13 cellular contexts compared by ENCODE assay signal in the genomic region with DNA sequence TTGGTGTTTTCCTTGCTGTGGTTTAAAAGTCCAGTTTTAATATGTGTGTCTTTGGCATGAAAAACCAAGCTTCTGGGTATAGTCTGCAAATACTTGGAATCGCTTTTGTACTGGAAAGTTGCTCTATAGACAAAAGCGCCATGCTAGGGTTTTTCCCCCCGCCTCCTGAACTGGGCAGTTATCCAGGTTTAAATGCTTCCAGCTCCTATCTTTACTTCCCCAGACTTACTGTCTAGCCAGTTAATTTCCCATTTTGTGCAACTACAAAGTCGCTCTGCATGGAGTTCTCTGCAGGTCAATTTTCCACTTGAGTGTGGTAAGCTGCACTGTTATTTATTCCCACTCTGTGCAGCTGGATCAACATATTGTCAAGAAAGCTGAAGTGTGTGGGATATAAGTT. TPM values are rescaled to one million over a fixed set of nuclear protein-coding genes. Genes with fewer than 3 reads are reported as not detected.
DNase-seq lines count a peak whose midpoint lies in the region; FAIRE-seq and TF ChIP-seq lines count a peak whose summit lies in the region.
"Had no signal": no experiment of that assay in that cellular context is flagged by ENCODE, and none has a peak within 500 bp of the region (broad histone marks: within the 10 kb centered on the region; RNA-seq: fewer than 3 reads in every experiment).

No MANE protein-coding gene starts in this region.

- no peak overlapping the region for H3K9ac ChIP-seq in kidney (ENCODE audit: low read length in 2 of 2)
- H3K9ac ChIP-seq: BLaER1 treated with 17β-estradiol and CSF1 and Interleukin-3, amounts not matched to agents 10 nM and 100 nM had no signal

- DNase-seq in BE2C, result peak; percentile 60
- DNase-seq in NCI-H187 (lab: John Stamatoyannopoulos, UW), result peak; percentile 91 to 93
- peak; percentile 15 for DNase-seq in amniotic epithelial cell (ENCODE audit: low read depth)
- no peak for DNase-seq in kidney
- no peak for DNase-seq in cerebellar cortex (ENCODE audit: low spot score)
- DNase-seq in HUDEP-2 (lab: John Stamatoyannopoulos, UW; ENCODE audit: unreplicated experiment in 76 of 76), result no peak
- no peak for DNase-seq in HK-2 (ENCODE audit: unreplicated experiment)
- no peak for DNase-seq in epidermal melanocyte (ENCODE audit: insufficient read length, low spot score)
- DNase-seq: activated B cell treated with CpG ODN at 0.5 μM for 24 hours, HCEC 1CT, head of caudate nucleus had no signal

- peak overlapping the region; percentile 86 for H3K4me3 ChIP-seq in BE2C (ENCODE audit: low read depth, low read length)
- peak overlapping the region; percentile 2 to 72 for H3K4me3 ChIP-seq in kidney (ENCODE audit: low read length in 2 of 2)
- H3K4me3 ChIP-seq: BLaER1 treated with 17β-estradiol and CSF1 and Interleukin-3, amounts not matched to agents 10 nM and 100 nM had no signal

- intact Hi-C loops in kidney (cut with DNase I), result no loop called here

- H3K36me3 ChIP-seq in BE2C, result peaks cover 31% of the 10 kb centered on the region
- H3K36me3 ChIP-seq in kidney (ENCODE audit: control insufficient read depth in 1 of 2, insufficient read depth in 2 of 2, low read length in 2 of 2), result peaks cover 3 to 6% of the 10 kb centered on the region in 2 donors

- H3K4me1 ChIP-seq in BE2C (peaks cover 47% of the 10 kb centered on the region), kidney (ENCODE audit: control insufficient read depth in 1 of 2, insufficient read depth in 1 of 2, low read depth in 1 of 2, low read length in 2 of 2) (peaks cover 0 to 25% of the 10 kb centered on the region in 2 donors)

- H3K9me3 ChIP-seq in BE2C (no peaks in the 10 kb centered on the region), kidney (ENCODE audit: control insufficient read depth in 1 of 2, low read length in 2 of 2) (no peaks in the 10 kb centered on the region)

- no peak for FAIRE-seq in kidney (lab: Jason Lieb, UNC)

- TF ChIP-seq CTCF in BE2C (IDR thresholded peaks at IDR 0.05; ENCODE audit: low read depth, low read length) (no peak), kidney (IDR thresholded peaks at IDR 0.05; ENCODE audit: borderline replicate concordance, extremely low read depth, insufficient read depth) (no peak)

- no peaks in the 10 kb centered on the region for H3K27me3 ChIP-seq in BE2C

- no peak overlapping the region for H3K27ac ChIP-seq in kidney (ENCODE audit: low read depth in 2 of 2, low read length in 2 of 2)
- H3K27ac ChIP-seq: BLaER1 treated with 17β-estradiol and CSF1 and Interleukin-3, amounts not matched to agents 10 nM and 100 nM; skin epidermis had no signal

RNA-seq across cellular contexts. Expression of a gene that starts 2.7 kb away (rescaled TPM):
- polyA plus RNA-seq in BE2C (2012; ENCODE audit: insufficient read depth, insufficient read length, low read depth), result 6.5 TPM
- total RNA-seq in kidney, result 4.3 TPM
- 45.9 TPM for polyA plus RNA-seq in kidney (ENCODE audit: insufficient read depth, low read depth, low replicate concordance)
- total RNA-seq: activated B cell treated with CpG ODN at 0.5 μM for 24 hours had no signal

Comparison
In these comparisons a context has a peak if more than half of its experiments do, and no peak if none do; other contexts are left out.
1. DNase-seq: peak in BE2C (single experiment), NCI-H187 (2 of 2) and amniotic epithelial cell (single experiment); none in kidney (single experiment), cerebellar cortex (single experiment), HUDEP-2 (0 of 76), HK-2 (single experiment) and epidermal melanocyte (single experiment).